11 cellular contexts compared by ENCODE assay signal in the genomic region with DNA sequence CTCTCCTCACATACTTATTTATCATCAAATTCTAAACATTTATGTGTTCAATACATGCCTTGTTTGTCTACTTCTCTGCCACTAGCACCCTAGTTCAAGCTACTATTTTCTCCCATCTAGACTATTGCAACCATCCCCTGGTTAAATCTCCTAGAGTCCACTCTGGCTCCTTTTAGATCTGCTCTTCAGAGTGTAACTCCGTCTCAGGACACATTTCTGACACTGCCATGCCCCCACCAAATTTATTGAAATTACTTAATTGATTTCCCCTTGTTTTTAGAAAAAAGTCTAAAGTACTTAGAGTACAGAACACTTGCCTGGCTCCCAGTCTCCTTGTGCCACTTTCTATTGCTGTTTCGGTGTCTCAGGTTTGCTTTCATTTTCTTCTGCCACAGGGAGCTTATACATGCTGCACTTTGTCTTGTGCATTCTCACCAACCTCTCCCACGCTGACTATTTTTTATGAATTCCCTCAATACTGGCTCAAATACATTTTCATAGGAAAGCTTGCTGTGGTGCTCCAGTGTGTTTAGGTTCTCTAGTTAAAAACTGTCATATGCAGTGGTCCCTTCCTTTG.
DNase-seq lines count a peak whose midpoint lies in the region; ATAC-seq, FAIRE-seq and TF ChIP-seq lines count a peak whose summit lies in the region.
"Had no signal": no experiment of that assay in that cellular context is flagged by ENCODE, and none has a peak within 500 bp of the region (broad histone marks: within the 10 kb centered on the region; RNA-seq: fewer than 3 reads in every experiment).

No MANE protein-coding gene starts in this region.

- H2AK5ac ChIP-seq in mesendoderm (ENCODE audit: low read length): no peak overlapping the region

- H3K56ac ChIP-seq in mesendoderm (ENCODE audit: low read length): no peak overlapping the region

- ATAC-seq in GM18519 (IDR thresholded peaks at IDR 0.05; ENCODE audit: low FRiP score, unreplicated experiment) (peak; percentile 91), HG03521 (IDR thresholded peaks at IDR 0.05; ENCODE audit: unreplicated experiment) (peak; percentile 84), pancreas (no peak)

- intact Hi-C loops in pancreas (cut with DNase I): no loop called here

- no peaks in the 10 kb centered on the region for H3K4me1 ChIP-seq in mesendoderm (ENCODE audit: control insufficient read depth, low read depth, low read length)
- H3K4me1 ChIP-seq in pancreas: no peaks in the 10 kb centered on the region

- TF ChIP-seq CTCF in fibroblast of villous mesenchyme (IDR thresholded peaks at IDR 0.05; ENCODE audit: insufficient read depth, low read depth, low read length) (no peak), pancreas (IDR thresholded peaks at IDR 0.05) (no peak)

- H3K79me2 ChIP-seq in mesendoderm (ENCODE audit: control insufficient read depth, insufficient read depth, low read length): no peaks in the 10 kb centered on the region

- no CpG with 5 or more reads among the region's 3 CpGs for WGBS in mesendoderm (ENCODE audit: extremely low coverage, insufficient coverage, low lambda C conversion rate)
- WGBS in pancreas, 2 donors: 70 to 72% methylated on average over 3 of the region's 3 CpGs

- no peaks in the 10 kb centered on the region for H3K79me1 ChIP-seq in mesendoderm (ENCODE audit: low read length)

- H2BK120ac ChIP-seq in mesendoderm (ENCODE audit: low read depth, low read length): no peak overlapping the region

- H3K18ac ChIP-seq in mesendoderm (ENCODE audit: low read length): no peak overlapping the region

- peak; percentile 38 for DNase-seq in H4 (ENCODE audit: low spot score)
- DNase-seq in fibroblast of villous mesenchyme (ENCODE audit: low read depth): no peak
- DNase-seq in NCI-H82 (lab: John Stamatoyannopoulos, UW): no peak
- no peak for DNase-seq in mesendoderm
- no peak for DNase-seq in pancreas
- DNase-seq in HUDEP-2 (lab: John Stamatoyannopoulos, UW; ENCODE audit: unreplicated experiment in 76 of 76): no peak
- DNase-seq: activated CD4-positive, alpha-beta T cell treated with anti-CD3 and anti-CD28 coated beads, Interleukin-2, amount 10 ng/mL, durations not matched to agents 7 days and 5 days; HCEC 1CT had no signal

- H3K9me3 ChIP-seq in pancreas: no peaks in the 10 kb centered on the region

- no peak overlapping the region for H3K4me2 ChIP-seq in mesendoderm (ENCODE audit: low read length)

- no peak overlapping the region for H3K9ac ChIP-seq in mesendoderm (ENCODE audit: low read length)

- no peak overlapping the region for H3K23ac ChIP-seq in mesendoderm (ENCODE audit: low read length)

- no peak overlapping the region for H3K4ac ChIP-seq in mesendoderm (ENCODE audit: low read depth, low read length)

- H3K4me3 ChIP-seq in fibroblast of villous mesenchyme (ENCODE audit: low read depth, low read length): peak overlapping the region; percentile 52
- no peak overlapping the region for H3K4me3 ChIP-seq in mesendoderm (ENCODE audit: low read length)
- no peak overlapping the region for H3K4me3 ChIP-seq in pancreas
- H3K4me3 ChIP-seq: cardiac muscle cell had no signal

- H3K27me3 ChIP-seq in mesendoderm (ENCODE audit: insufficient read depth, low read length, poor library complexity) (no peaks in the 10 kb centered on the region), pancreas (no peaks in the 10 kb centered on the region)
- H3K27me3 ChIP-seq: cardiac muscle cell had no signal

- no peak overlapping the region for H4K8ac ChIP-seq in mesendoderm (ENCODE audit: low read depth, low read length)

- no peak overlapping the region for H4K5ac ChIP-seq in mesendoderm (ENCODE audit: low read length)

- H3K27ac ChIP-seq in mesendoderm (ENCODE audit: low read depth, low read length): no peak overlapping the region
- H3K27ac ChIP-seq in pancreas: no peak overlapping the region
- H3K27ac ChIP-seq: cardiac muscle cell had no signal

- H2BK5ac ChIP-seq in mesendoderm (ENCODE audit: low read length): no peak overlapping the region

- H3K36me3 ChIP-seq in mesendoderm (ENCODE audit: control insufficient read depth, insufficient read depth, low read length) (no peaks in the 10 kb centered on the region), pancreas (no peaks in the 10 kb centered on the region)
- H3K36me3 ChIP-seq: cardiac muscle cell had no signal

- no peak for FAIRE-seq in pancreas (lab: Jason Lieb, UNC)

- no peak overlapping the region for H2BK15ac ChIP-seq in mesendoderm (replicated peaks; ENCODE audit: low read depth)

Comparison
In these comparisons a context has a peak if more than half of its experiments do, and no peak if none do; other contexts are left out.
1. ATAC-seq: peak in GM18519 (single experiment) and HG03521 (single experiment); none in pancreas (0 of 4).